ENCODE assay signal across 1 cellular context in genomic region chr1:150813028-150813707, GRCh38.
TF ChIP-seq lines count a peak whose summit lies in the region.

No MANE protein-coding gene starts in this region.

TF ChIP-seq in SK-N-SH treated with all-trans-retinoic acid at 6 μM for 48 hours, 23 proteins besides CTCF, POLR2A, EP300 and RAD21 (continued from another document):
- TF ChIP-seq PATZ1 (CRISPR knock-in tag; IDR thresholded peaks at IDR 0.05; ENCODE audit: borderline replicate concordance) (no peak), ARNTL (CRISPR knock-in tag; IDR thresholded peaks at IDR 0.05; ENCODE audit: borderline replicate concordance, low read depth) (no peak), CSRNP3 (CRISPR knock-in tag; IDR thresholded peaks at IDR 0.05) (no peak), ZNF70 (CRISPR knock-in tag; IDR thresholded peaks at IDR 0.05) (no peak), BACH2 (CRISPR knock-in tag; IDR thresholded peaks at IDR 0.05; ENCODE audit: borderline replicate concordance) (no peak)
